11 cellular contexts compared by ENCODE assay signal in the genomic region with DNA sequence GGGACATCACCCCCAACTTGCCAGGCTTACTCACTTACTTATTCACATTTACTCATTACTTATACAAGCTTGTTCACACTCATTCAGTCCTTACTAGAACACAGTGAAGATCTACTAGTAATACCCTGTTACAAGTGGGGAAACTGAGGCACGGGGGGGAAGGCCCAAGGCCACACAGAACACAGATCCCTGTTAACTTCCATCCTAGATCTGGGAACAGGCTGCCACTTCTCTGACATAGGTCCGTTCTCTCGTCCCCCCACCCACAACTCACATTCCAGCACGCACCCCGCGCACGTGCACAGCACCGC. TPM values are rescaled to one million over a fixed set of nuclear protein-coding genes. Genes with fewer than 3 reads are reported as not detected.
DNase-seq lines count a peak whose midpoint lies in the region.
"Had no signal": no experiment of that assay in that cellular context is flagged by ENCODE, and none has a peak within 500 bp of the region (broad histone marks: within the 10 kb centered on the region; RNA-seq: fewer than 3 reads in every experiment).

No MANE protein-coding gene starts in this region.

- H3K4me3 Mint-ChIP-seq in activated T-cell treated with anti-CD3 and anti-CD28 coated beads, Interleukin-2, amount 50 U/mL, for 24 hours: peak overlapping the region; percentile 70
- H3K4me3 Mint-ChIP-seq in activated T-helper 2 cell treated with anti-CD3 and anti-CD28 coated beads, Interferon-gamma antibody, Interleukin-2, Interleukin-4, amounts not matched to agents 10 μg/mL and 5 μg/mL and 100 μg/mL, durations not matched to agents 14 hours and 24 hours and 36 hours (ENCODE audit: low read depth): peak overlapping the region; percentile 71

- no peak for DNase-seq in activated T-cell treated with anti-CD3 and anti-CD28 coated beads, Interleukin-2, amount 50 U/mL, for 24 hours
- no peak for DNase-seq in activated T-cell treated with anti-CD3 and anti-CD28 coated beads, Interleukin-2, amount 50 U/mL, for 48 hours
- no peak for DNase-seq in activated T-helper 2 cell treated with anti-CD3 and anti-CD28 coated beads, Interferon-gamma antibody, Interleukin-2, Interleukin-4, amounts not matched to agents 10 μg/mL and 5 μg/mL and 100 μg/mL, durations not matched to agents 14 hours and 24 hours and 36 hours (ENCODE audit: low spot score)
- DNase-seq in HCEC 1CT (no peak), NCI-H2227 (lab: John Stamatoyannopoulos, UW; ENCODE audit: unreplicated experiment) (no peak)
- no peak for DNase-seq in stimulated activated naive CD4-positive, alpha-beta T cell treated with Interleukin-2 at 50 U/mL for 16 hours (lab: John Stamatoyannopoulos, UW)

- peak overlapping the region; percentile 57 for H3K27ac Mint-ChIP-seq in activated T-cell treated with anti-CD3 and anti-CD28 coated beads, Interleukin-2, amount 50 U/mL, for 24 hours
- no peak overlapping the region for H3K27ac Mint-ChIP-seq in activated T-helper 2 cell treated with anti-CD3 and anti-CD28 coated beads, Interferon-gamma antibody, Interleukin-2, Interleukin-4, amounts not matched to agents 10 μg/mL and 5 μg/mL and 100 μg/mL, durations not matched to agents 14 hours and 24 hours and 36 hours

- H3K4me3 ChIP-seq in iPS-18a (ENCODE audit: low read length) (peak overlapping the region; percentile 40), subcutaneous abdominal adipose tissue (ENCODE audit: low read depth in 1 of 5, low read length in 5 of 5) (peak overlapping the region in 4 of 5 donors; percentile 11 to 68 (median 46))

- H3K9me3 ChIP-seq in iPS-18a (ENCODE audit: control insufficient read depth, low read depth, low read length) (no peaks in the 10 kb centered on the region), subcutaneous abdominal adipose tissue (ENCODE audit: control insufficient read depth in 5 of 5, low read length in 5 of 5) (peaks cover 0 to 3% (median 0%) of the 10 kb centered on the region in 5 donors)
- H3K9me3 ChIP-seq: testis had no signal

- H3K36me3 Mint-ChIP-seq in activated T-cell treated with anti-CD3 and anti-CD28 coated beads, Interleukin-2, amount 50 U/mL, for 24 hours (ENCODE audit: low read depth): no peaks in the 10 kb centered on the region
- no peaks in the 10 kb centered on the region for H3K36me3 Mint-ChIP-seq in activated T-helper 2 cell treated with anti-CD3 and anti-CD28 coated beads, Interferon-gamma antibody, Interleukin-2, Interleukin-4, amounts not matched to agents 10 μg/mL and 5 μg/mL and 100 μg/mL, durations not matched to agents 14 hours and 24 hours and 36 hours (ENCODE audit: low read depth)

- H3K4me1 Mint-ChIP-seq in activated T-cell treated with anti-CD3 and anti-CD28 coated beads, Interleukin-2, amount 50 U/mL, for 24 hours (ENCODE audit: low read depth): peaks cover 26% of the 10 kb centered on the region
- H3K4me1 Mint-ChIP-seq in activated T-helper 2 cell treated with anti-CD3 and anti-CD28 coated beads, Interferon-gamma antibody, Interleukin-2, Interleukin-4, amounts not matched to agents 10 μg/mL and 5 μg/mL and 100 μg/mL, durations not matched to agents 14 hours and 24 hours and 36 hours (ENCODE audit: low read depth): peaks cover 16% of the 10 kb centered on the region

- peaks cover 37% of the 10 kb centered on the region for H3K27me3 Mint-ChIP-seq in activated T-cell treated with anti-CD3 and anti-CD28 coated beads, Interleukin-2, amount 50 U/mL, for 24 hours
- H3K27me3 Mint-ChIP-seq in activated T-helper 2 cell treated with anti-CD3 and anti-CD28 coated beads, Interferon-gamma antibody, Interleukin-2, Interleukin-4, amounts not matched to agents 10 μg/mL and 5 μg/mL and 100 μg/mL, durations not matched to agents 14 hours and 24 hours and 36 hours (ENCODE audit: low read depth): peaks cover 21% of the 10 kb centered on the region

- no peaks in the 10 kb centered on the region for H3K9me3 Mint-ChIP-seq in activated T-cell treated with anti-CD3 and anti-CD28 coated beads, Interleukin-2, amount 50 U/mL, for 24 hours
- no peaks in the 10 kb centered on the region for H3K9me3 Mint-ChIP-seq in activated T-helper 2 cell treated with anti-CD3 and anti-CD28 coated beads, Interferon-gamma antibody, Interleukin-2, Interleukin-4, amounts not matched to agents 10 μg/mL and 5 μg/mL and 100 μg/mL, durations not matched to agents 14 hours and 24 hours and 36 hours

- H3K27ac ChIP-seq in iPS-18a (ENCODE audit: low read length) (no peak overlapping the region), subcutaneous abdominal adipose tissue (ENCODE audit: low read depth, low read length) (no peak overlapping the region)
- H3K27ac ChIP-seq: testis had no signal

- H3K4me1 ChIP-seq in iPS-18a (ENCODE audit: control insufficient read depth, low read depth, low read length): peaks cover 3% of the 10 kb centered on the region
- peaks cover 0 to 20% (median 8%) of the 10 kb centered on the region in 5 donors for H3K4me1 ChIP-seq in subcutaneous abdominal adipose tissue (ENCODE audit: control insufficient read depth in 5 of 5, insufficient read depth in 5 of 5, low read length in 5 of 5)

- H3K36me3 ChIP-seq in iPS-18a (ENCODE audit: control insufficient read depth, low read depth, low read length): no peaks in the 10 kb centered on the region
- H3K36me3 ChIP-seq in subcutaneous abdominal adipose tissue (ENCODE audit: control insufficient read depth in 5 of 5, insufficient read depth in 5 of 5, low read length in 5 of 5): no peaks in the 10 kb centered on the region

- H3K9ac ChIP-seq in iPS-18a (ENCODE audit: low read length) (peak overlapping the region; percentile 32), subcutaneous abdominal adipose tissue (ENCODE audit: low read length in 5 of 5) (peak overlapping the region in 2 of 5 donors; percentile 35 to 68)

- H3K27me3 ChIP-seq in iPS-18a (ENCODE audit: control insufficient read depth, insufficient read depth, low read length) (peaks cover 22% of the 10 kb centered on the region), subcutaneous abdominal adipose tissue (ENCODE audit: control insufficient read depth in 5 of 5, insufficient read depth in 4 of 5, low read length in 5 of 5) (peaks cover 27 to 60% (median 45%) of the 10 kb centered on the region in 5 donors)
- H3K27me3 ChIP-seq: testis had no signal

- intact Hi-C loops in activated T-helper 2 cell treated with anti-CD3 and anti-CD28 coated beads, Interferon-gamma antibody, Interleukin-2, Interleukin-4, amounts not matched to agents 10 μg/mL and 5 μg/mL and 100 μg/mL, durations not matched to agents 14 hours and 24 hours and 36 hours (cut with micrococcal nuclease): loop anchor here (10.0 kb wide), 1 partner anchor 161 kb away; no protein-coding TSS in a partner anchor

RNA-seq across cellular contexts. Expression of a gene that starts 1.5 kb away (rescaled TPM):
- total RNA-seq in activated T-helper 2 cell treated with anti-CD3 and anti-CD28 coated beads, Interferon-gamma antibody, Interleukin-2, Interleukin-4, amounts not matched to agents 10 μg/mL and 5 μg/mL and 100 μg/mL, durations not matched to agents 14 hours and 24 hours and 36 hours: 0.85 and 0.87 TPM in 2 replicates
- total RNA-seq: myocyte had no signal

RNA-seq across cellular contexts. Expression of a gene that starts 12.4 kb away (rescaled TPM):
- total RNA-seq in activated T-helper 2 cell treated with anti-CD3 and anti-CD28 coated beads, Interferon-gamma antibody, Interleukin-2, Interleukin-4, amounts not matched to agents 10 μg/mL and 5 μg/mL and 100 μg/mL, durations not matched to agents 14 hours and 24 hours and 36 hours: 74.0 and 84.3 TPM in 2 replicates

RNA-seq across cellular contexts. Expression of a gene that starts 18.9 kb away (rescaled TPM):
- 5.7 and 6.1 TPM in 2 replicates for total RNA-seq in activated T-helper 2 cell treated with anti-CD3 and anti-CD28 coated beads, Interferon-gamma antibody, Interleukin-2, Interleukin-4, amounts not matched to agents 10 μg/mL and 5 μg/mL and 100 μg/mL, durations not matched to agents 14 hours and 24 hours and 36 hours

RNA-seq across cellular contexts. Expression of a gene that starts 36.1 kb away (rescaled TPM):
- not detected in 2 replicates for total RNA-seq in activated T-helper 2 cell treated with anti-CD3 and anti-CD28 coated beads, Interferon-gamma antibody, Interleukin-2, Interleukin-4, amounts not matched to agents 10 μg/mL and 5 μg/mL and 100 μg/mL, durations not matched to agents 14 hours and 24 hours and 36 hours
- total RNA-seq: myocyte, NCI-H460 had no signal

RNA-seq across cellular contexts. Expression of a gene that starts 47.9 kb away (rescaled TPM):
- total RNA-seq in activated T-helper 2 cell treated with anti-CD3 and anti-CD28 coated beads, Interferon-gamma antibody, Interleukin-2, Interleukin-4, amounts not matched to agents 10 μg/mL and 5 μg/mL and 100 μg/mL, durations not matched to agents 14 hours and 24 hours and 36 hours: not detected in 2 replicates
- total RNA-seq: myocyte, NCI-H460 had no signal
